9 cellular contexts compared by ENCODE assay signal in the genomic region with DNA sequence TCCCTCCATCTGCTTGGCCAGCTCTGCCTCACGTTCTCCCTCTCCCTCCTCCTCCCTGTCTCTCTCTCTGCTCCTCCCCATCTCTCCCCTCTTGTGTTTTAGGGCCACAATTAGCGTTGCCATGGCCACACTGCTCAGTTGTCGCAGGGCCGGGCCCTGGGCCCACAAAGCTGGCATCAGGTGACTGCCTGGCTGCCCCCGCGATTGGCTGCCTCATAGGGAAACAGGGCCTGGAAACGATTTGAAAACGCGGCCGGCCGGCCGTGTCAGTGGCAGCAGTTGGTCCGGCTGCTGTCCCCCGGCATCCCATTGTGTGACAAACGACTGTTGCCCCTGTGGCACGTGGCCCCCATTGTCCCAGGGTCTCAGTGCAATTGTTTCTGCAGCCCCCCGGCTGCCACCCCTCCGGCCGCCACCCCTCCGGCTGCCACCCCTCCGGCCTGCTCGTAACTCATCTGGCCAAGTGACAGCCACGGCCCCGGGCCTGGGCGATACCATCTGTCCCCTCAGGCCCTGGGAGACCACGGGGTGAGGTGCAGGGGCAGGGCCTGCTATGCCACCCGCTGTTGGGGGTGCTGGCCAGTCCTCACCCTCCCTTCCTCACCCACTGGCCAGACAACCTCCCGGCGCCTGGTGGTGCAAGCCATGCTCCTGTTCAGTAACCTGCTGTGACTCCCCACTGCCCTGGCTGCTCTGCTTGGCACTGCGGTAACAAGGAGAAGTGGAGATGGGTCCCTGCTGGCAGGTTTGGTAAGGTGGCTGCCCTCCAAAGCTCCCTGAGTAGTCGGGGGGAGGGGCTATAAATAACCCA. TPM values are rescaled to one million over a fixed set of nuclear protein-coding genes. Genes with fewer than 3 reads are reported as not detected.
A peak's percentile ranks its signal among the peaks of the same experiment; 100 is the strongest.
DNase-seq lines count a peak whose midpoint lies in the region; ATAC-seq and TF ChIP-seq lines count a peak whose summit lies in the region.
"Had no signal": no experiment of that assay in that cellular context is flagged by ENCODE, and none has a peak within 500 bp of the region (broad histone marks: within the 10 kb centered on the region; RNA-seq: fewer than 3 reads in every experiment).

No MANE protein-coding gene starts in this region.

- no peaks in the 10 kb centered on the region for H3K9me3 ChIP-seq in endodermal cell (ENCODE audit: control insufficient read depth, low read length)
- H3K9me3 ChIP-seq in muscle layer of colon (ENCODE audit: low read length): no peaks in the 10 kb centered on the region
- no peaks in the 10 kb centered on the region for H3K9me3 ChIP-seq in CD4-positive, alpha-beta T cell (ENCODE audit: control insufficient read depth, low read length)

- no peaks in the 10 kb centered on the region for H3K4me1 ChIP-seq in endodermal cell (ENCODE audit: control insufficient read depth, insufficient read depth, low read length)
- H3K4me1 ChIP-seq in muscle layer of colon (ENCODE audit: insufficient read depth, low read length): peaks cover 14% of the 10 kb centered on the region

- CTCF ChIA-PET in CD4-positive, alpha-beta T cell (lab: Charles Lee): no interaction called here

- no peaks in the 10 kb centered on the region for H3K36me3 Mint-ChIP-seq in endodermal cell (ENCODE audit: low read depth)
- no peaks in the 10 kb centered on the region for H3K36me3 Mint-ChIP-seq in CD4-positive, alpha-beta T cell (ENCODE audit: low read depth)
- H3K36me3 Mint-ChIP-seq: activated naive CD4-positive, alpha-beta T cell treated with anti-CD3 and anti-CD28 coated beads, Interleukin-2, amount 50 U/mL, for 24 hours had no signal

- H3K36me3 ChIP-seq in endodermal cell (ENCODE audit: control insufficient read depth, insufficient read depth, low read length): no peaks in the 10 kb centered on the region
- no peaks in the 10 kb centered on the region for H3K36me3 ChIP-seq in muscle layer of colon (ENCODE audit: insufficient read depth, low read length)

- H3K4me1 Mint-ChIP-seq in endodermal cell: no peaks in the 10 kb centered on the region
- H3K4me1 Mint-ChIP-seq in CD4-positive, alpha-beta T cell (ENCODE audit: low read depth): no peaks in the 10 kb centered on the region
- H3K4me1 Mint-ChIP-seq: activated naive CD4-positive, alpha-beta T cell treated with anti-CD3 and anti-CD28 coated beads, Interleukin-2, amount 50 U/mL, for 24 hours had no signal

- no peak for TF ChIP-seq CTCF in endodermal cell (conservative IDR thresholded peaks at IDR 0.05)
- TF ChIP-seq CTCF in GM20000 (IDR thresholded peaks at IDR 0.05; ENCODE audit: extremely low read depth, missing control alignments): no peak
- TF ChIP-seq CTCF in CD4-positive, alpha-beta T cell (IDR thresholded peaks at IDR 0.05): no peak

- no peaks in the 10 kb centered on the region for H3K27me3 ChIP-seq in endodermal cell (ENCODE audit: control insufficient read depth, insufficient read depth, low read length, poor library complexity, severe bottlenecking)
- H3K27me3 ChIP-seq in muscle layer of colon (ENCODE audit: control insufficient read depth in 1 of 2, insufficient read depth in 2 of 2, low read length in 2 of 2): no peaks in the 10 kb centered on the region
- H3K27me3 ChIP-seq in CD4-positive, alpha-beta T cell (ENCODE audit: control insufficient read depth, insufficient read depth, low read length): peaks cover 36% of the 10 kb centered on the region

- H3K27ac ChIP-seq in endodermal cell (ENCODE audit: low read depth, low read length): peak overlapping the region; percentile 82
- H3K27ac ChIP-seq in muscle layer of colon (ENCODE audit: low read depth, low read length): peak overlapping the region; percentile 27
- H3K27ac ChIP-seq in CD4-positive, alpha-beta T cell (ENCODE audit: low read depth, low read length): no peak overlapping the region

- H3K27me3 Mint-ChIP-seq in endodermal cell (ENCODE audit: insufficient read depth): peaks cover 2% of the 10 kb centered on the region
- peaks cover 56% of the 10 kb centered on the region for H3K27me3 Mint-ChIP-seq in CD4-positive, alpha-beta T cell

- H3K9ac ChIP-seq in endodermal cell (ENCODE audit: extremely low read depth, low read length, poor library complexity, severe bottlenecking) (no peak overlapping the region), muscle layer of colon (ENCODE audit: low read length) (peak overlapping the region; percentile 33)

- H3K27ac Mint-ChIP-seq in endodermal cell: no peak overlapping the region
- H3K27ac Mint-ChIP-seq in CD4-positive, alpha-beta T cell: no peak overlapping the region
- H3K27ac Mint-ChIP-seq: activated naive CD4-positive, alpha-beta T cell treated with anti-CD3 and anti-CD28 coated beads, Interleukin-2, amount 50 U/mL, for 24 hours had no signal

- ATAC-seq in GM21515 (IDR thresholded peaks at IDR 0.05; ENCODE audit: unreplicated experiment) (no peak), GM18861 (IDR thresholded peaks at IDR 0.05; ENCODE audit: unreplicated experiment) (no peak)
- no peak for ATAC-seq in CD4-positive, alpha-beta T cell (ENCODE audit: poor library complexity)

- POLR2A ChIA-PET in CD4-positive, alpha-beta T cell (lab: Charles Lee): no interaction called here

- DNase-seq in DMS53 treated with DMSO at 0.1 percent for 48 hours (lab: John Stamatoyannopoulos, UW; ENCODE audit: unreplicated experiment): peak; percentile 68
- peak; percentile 96 for DNase-seq in NCI-H345 (lab: John Stamatoyannopoulos, UW)
- DNase-seq in endodermal cell: peak; percentile 97
- DNase-seq in GM20000 (ENCODE audit: low spot score): no peak
- DNase-seq in CD4-positive, alpha-beta T cell: no peak

- H3K4me3 Mint-ChIP-seq in endodermal cell: no peak overlapping the region
- no peak overlapping the region for H3K4me3 Mint-ChIP-seq in CD4-positive, alpha-beta T cell
- H3K4me3 Mint-ChIP-seq: activated naive CD4-positive, alpha-beta T cell treated with anti-CD3 and anti-CD28 coated beads, Interleukin-2, amount 50 U/mL, for 24 hours had no signal

- H3K4me3 ChIP-seq in endodermal cell (ENCODE audit: low read length) (no peak overlapping the region), muscle layer of colon (ENCODE audit: low read depth in 1 of 2, low read length in 2 of 2) (peak overlapping the region in 1 of 2 donors; percentile 52)

- H3K9me3 Mint-ChIP-seq in endodermal cell: no peaks in the 10 kb centered on the region
- no peaks in the 10 kb centered on the region for H3K9me3 Mint-ChIP-seq in CD4-positive, alpha-beta T cell
- H3K9me3 Mint-ChIP-seq: activated naive CD4-positive, alpha-beta T cell treated with anti-CD3 and anti-CD28 coated beads, Interleukin-2, amount 50 U/mL, for 24 hours had no signal

- WGBS in endodermal cell (ENCODE audit: insufficient coverage in 1 of 2, insufficient read length in 1 of 2), 2 experiments: 45 to 63% methylated on average over 18 to 31 of the region's 31 CpGs

- intact Hi-C loops in CD4-positive, alpha-beta T cell (cut with DNase I, micrococcal nuclease): no loop called here

RNA-seq across cellular contexts. Expression of gene FOXN4, which starts 17.3 kb away (rescaled TPM):
- total RNA-seq in endodermal cell: under 1 TPM; 0.20 to 0.55 TPM
- polyA plus RNA-seq in endodermal cell (2013, experiment 1 of 2): 0.82 TPM
- 0.99 TPM for polyA plus RNA-seq in endodermal cell (2013, experiment 2 of 2)
- total RNA-seq in CD4-positive, alpha-beta T cell: not detected

RNA-seq across cellular contexts. Expression of gene MYO1H, which starts 56.0 kb away (rescaled TPM):
- not detected for total RNA-seq in endodermal cell
- polyA plus RNA-seq in endodermal cell (2013, experiment 1 of 2): 0.32 TPM
- not detected for polyA plus RNA-seq in endodermal cell (2013, experiment 2 of 2)
- not detected for total RNA-seq in CD4-positive, alpha-beta T cell

Comparison
In these comparisons a context has a peak if more than half of its experiments do, and no peak if none do; other contexts are left out.
1. DNase-seq: peak in DMS53 treated with DMSO at 0.1 percent for 48 hours (single experiment), NCI-H345 (single experiment) and endodermal cell (single experiment); none in GM20000 (single experiment) and CD4-positive, alpha-beta T cell (0 of 10).